ENCODE assay signal across 8 cellular contexts in the genomic region with DNA sequence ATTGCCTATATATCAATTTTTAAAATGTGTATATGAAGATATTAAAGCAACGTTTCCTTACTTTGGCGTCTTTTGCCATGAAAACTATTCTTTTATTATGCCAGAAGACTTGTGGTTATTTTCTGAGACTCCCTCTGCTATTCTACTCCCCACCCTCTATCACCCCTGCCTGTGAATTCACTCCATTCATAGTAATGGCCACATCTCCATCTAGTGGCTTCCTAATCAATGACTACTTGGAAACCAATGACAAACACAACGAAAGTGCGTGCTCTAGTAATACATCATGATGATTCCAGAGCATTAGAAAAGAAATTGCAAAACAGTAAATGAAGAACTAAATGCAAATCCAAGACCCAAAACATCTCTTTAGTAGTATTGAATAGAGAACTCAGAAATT.
A peak's percentile ranks its signal among the peaks of the same experiment; 100 is the strongest.
DNase-seq lines count a peak whose midpoint lies in the region; ATAC-seq and TF ChIP-seq lines count a peak whose summit lies in the region.

No MANE protein-coding gene starts in this region.

- TF ChIP-seq CTCF in AG09319 (IDR thresholded peaks at IDR 0.05; ENCODE audit: low read depth, low read length): peak; percentile 59
- peak; percentile 61 for TF ChIP-seq CTCF in cardiac muscle cell (IDR thresholded peaks at IDR 0.05; ENCODE audit: low read depth, low read length)
- peak; percentile 16 to 27 (median 22) for TF ChIP-seq CTCF in transverse colon (IDR thresholded peaks at IDR 0.05)

- no peak for TF ChIP-seq POLR2A in transverse colon (IDR thresholded peaks at IDR 0.05)

- H3K9me3 ChIP-seq in cardiac muscle cell (ENCODE audit: low read depth): no peaks in the 10 kb centered on the region
- H3K9me3 ChIP-seq in transverse colon: no peaks in the 10 kb centered on the region

- intact Hi-C loops in transverse colon (cut with DNase I; ENCODE audit: low total_unique reads): no loop called here

- H3K36me3 ChIP-seq in cardiac muscle cell (no peaks in the 10 kb centered on the region), transverse colon (no peaks in the 10 kb centered on the region)

- TF ChIP-seq EP300 in transverse colon (IDR thresholded peaks at IDR 0.05; ENCODE audit: low read depth): no peak

- DNase-seq in AG09319 (ENCODE audit: extremely low read depth, low read depth): peak; percentile 16
- DNase-seq in KBM-7: peak; percentile 86
- DNase-seq in cardiac muscle cell (ENCODE audit: low read depth in 1 of 2, low spot score in 1 of 2): peak; percentile 57 to 88
- DNase-seq in transverse colon: no peak
- no peak for DNase-seq in activated CD4-positive, alpha-beta T cell treated with anti-CD3 and anti-CD28 coated beads for 1 hour
- DNase-seq in activated T-cell treated with anti-CD3 and anti-CD28 coated beads, Interleukin-2, amount 50 U/mL, for 48 hours: no peak

- in situ Hi-C loops in KBM-7 (cut with MboI; ENCODE audit: low pct_unique_long_range_greater_than_20kb, low sequenced_read_pairs): no loop called here
- in situ Hi-C loops in transverse colon (cut with MboI; ENCODE audit: low pct_ligation_motif_present in 1 of 4, low pct_unique_long_range_greater_than_20kb in 1 of 4, low sequenced_read_pairs in 3 of 4): loop anchor here in 1 of 4 donors (25.0 kb wide), 1 partner anchor 444 kb away; no protein-coding TSS in a partner anchor

- peaks cover 13% of the 10 kb centered on the region for H3K4me1 ChIP-seq in cardiac muscle cell (ENCODE audit: low read depth)
- H3K4me1 ChIP-seq in transverse colon: no peaks in the 10 kb centered on the region

- H3K27me3 ChIP-seq in cardiac muscle cell (no peaks in the 10 kb centered on the region), transverse colon (no peaks in the 10 kb centered on the region)

- ATAC-seq in GM19035 (IDR thresholded peaks at IDR 0.05; ENCODE audit: unreplicated experiment) (peak; percentile 91), SK-N-SH treated with all-trans-retinoic acid at 6 μM for 48 hours (peak; percentile 84)

- H3K4me3 ChIP-seq in cardiac muscle cell (no peak overlapping the region), transverse colon (no peak overlapping the region)

- H3K27ac ChIP-seq in cardiac muscle cell: no peak overlapping the region
- H3K27ac ChIP-seq in transverse colon: no peak overlapping the region

- 40 to 64% methylated on average over 4 of the region's 4 CpGs for WGBS in transverse colon (ENCODE audit: low coverage in 1 of 2), 2 donors

TF ChIP-seq in SK-N-SH treated with all-trans-retinoic acid at 6 μM for 48 hours, 23 proteins besides CTCF, POLR2A, EP300 and RAD21:
- TF ChIP-seq, protein P1, sequence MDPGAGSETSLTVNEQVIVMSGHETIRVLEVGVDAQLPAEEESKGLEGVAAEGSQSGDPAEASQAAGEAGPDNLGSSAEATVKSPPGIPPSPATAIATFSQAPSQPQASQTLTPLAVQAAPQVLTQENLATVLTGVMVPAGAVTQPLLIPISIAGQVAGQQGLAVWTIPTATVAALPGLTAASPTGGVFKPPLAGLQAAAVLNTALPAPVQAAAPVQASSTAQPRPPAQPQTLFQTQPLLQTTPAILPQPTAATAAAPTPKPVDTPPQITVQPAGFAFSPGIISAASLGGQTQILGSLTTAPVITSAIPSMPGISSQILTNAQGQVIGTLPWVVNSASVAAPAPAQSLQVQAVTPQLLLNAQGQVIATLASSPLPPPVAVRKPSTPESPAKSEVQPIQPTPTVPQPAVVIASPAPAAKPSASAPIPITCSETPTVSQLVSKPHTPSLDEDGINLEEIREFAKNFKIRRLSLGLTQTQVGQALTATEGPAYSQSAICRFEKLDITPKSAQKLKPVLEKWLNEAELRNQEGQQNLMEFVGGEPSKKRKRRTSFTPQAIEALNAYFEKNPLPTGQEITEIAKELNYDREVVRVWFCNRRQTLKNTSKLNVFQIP (CRISPR knock-in tag; IDR thresholded peaks at IDR 0.05; ENCODE audit: borderline replicate concordance, low read depth): 0 out of 2 replicates have a peak, but pooled peaks have one; percentile 70
- no peak for TF ChIP-seq BACH2 (CRISPR knock-in tag; IDR thresholded peaks at IDR 0.05; ENCODE audit: borderline replicate concordance)

Comparison
In these comparisons a context has a peak if more than half of its experiments do, and no peak if none do; other contexts are left out.
1. DNase-seq: peak in AG09319 (single experiment), KBM-7 (single experiment) and cardiac muscle cell (2 of 2); none in transverse colon (single experiment), activated CD4-positive, alpha-beta T cell treated with anti-CD3 and anti-CD28 coated beads for 1 hour (single experiment) and activated T-cell treated with anti-CD3 and anti-CD28 coated beads, Interleukin-2, amount 50 U/mL, for 48 hours (0 of 2).
2. Peak in every context shown above with its lines, with median percentiles within 50 percentile points of each other: CTCF ChIP-seq.